ENCODE assay signal across 11 cellular contexts in the genomic region with DNA sequence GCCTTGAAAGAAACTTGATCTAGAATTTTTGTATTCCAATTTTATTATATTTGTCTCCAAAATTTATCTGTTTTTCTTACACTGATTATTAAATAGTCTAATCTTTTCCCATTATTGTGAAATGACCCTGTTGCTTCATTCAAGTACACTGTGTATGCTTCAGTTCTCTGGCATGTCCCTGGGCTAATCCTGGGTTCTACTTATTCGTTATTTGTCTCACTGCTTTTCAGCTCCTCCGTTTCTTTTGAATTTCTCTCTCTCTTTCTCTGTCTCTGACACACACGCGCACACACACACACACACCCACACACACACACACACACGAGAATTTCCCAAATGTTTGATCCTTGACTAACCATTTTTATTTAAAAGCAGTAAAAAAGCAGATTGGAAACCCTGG.
"Had no signal": no experiment of that assay in that cellular context is flagged by ENCODE, and none has a peak within 500 bp of the region (broad histone marks: within the 10 kb centered on the region; RNA-seq: fewer than 3 reads in every experiment).

No MANE protein-coding gene starts in this region.

- H3K36me3 Mint-ChIP-seq: activated naive CD8-positive, alpha-beta T cell; naive thymus-derived CD8-positive, alpha-beta T cell; stimulated activated naive B cell treated with anti-CD40 and anti-IgM and Interleukin-4, amounts not matched to agents 10 μg/mL and 1 μg/mL and 100 μg/mL, for 72 hours had no signal

- H3K27ac ChIP-seq: neutrophil, WERI-Rb-1 had no signal

- FAIRE-seq: endometrium, kidney had no signal

- H3K27me3 ChIP-seq: neutrophil had no signal

- H3K9me3 Mint-ChIP-seq: stimulated activated naive B cell treated with anti-CD40 and anti-IgM and Interleukin-4, amounts not matched to agents 10 μg/mL and 1 μg/mL and 100 μg/mL, for 72 hours had no signal

- H3K9me3 ChIP-seq: neutrophil had no signal

- H3K4me1 Mint-ChIP-seq: naive thymus-derived CD8-positive, alpha-beta T cell; stimulated activated naive B cell treated with anti-CD40 and anti-IgM and Interleukin-4, amounts not matched to agents 10 μg/mL and 1 μg/mL and 100 μg/mL, for 72 hours had no signal

- H3K4me3 Mint-ChIP-seq: activated naive CD8-positive, alpha-beta T cell; naive thymus-derived CD8-positive, alpha-beta T cell; stimulated activated naive B cell treated with anti-CD40 and anti-IgM and Interleukin-4, amounts not matched to agents 10 μg/mL and 1 μg/mL and 100 μg/mL, for 72 hours had no signal

- H3K36me3 ChIP-seq: neutrophil, WERI-Rb-1 had no signal

- H3K27ac Mint-ChIP-seq: activated naive CD8-positive, alpha-beta T cell; naive thymus-derived CD8-positive, alpha-beta T cell; stimulated activated naive B cell treated with anti-CD40 and anti-IgM and Interleukin-4, amounts not matched to agents 10 μg/mL and 1 μg/mL and 100 μg/mL, for 72 hours had no signal

- ATAC-seq: naive thymus-derived CD8-positive, alpha-beta T cell; stimulated activated naive B cell treated with anti-CD40 and anti-IgM and Interleukin-4, amounts not matched to agents 10 μg/mL and 1 μg/mL and 100 μg/mL, for 72 hours had no signal

- DNase-seq: activated CD4-positive, alpha-beta T cell treated with anti-CD3 and anti-CD28 coated beads for 1 hour; activated CD4-positive, alpha-beta T cell treated with anti-CD3 and anti-CD28 coated beads, Interleukin-2, amount 50 U/mL, for 4 hours; cortex of kidney; erythroblast; kidney; naive thymus-derived CD8-positive, alpha-beta T cell; stimulated activated naive B cell treated with anti-CD40 and anti-IgM and Interleukin-4, amounts not matched to agents 10 μg/mL and 1 μg/mL and 100 μg/mL, for 72 hours; WERI-Rb-1 had no signal

- H3K27me3 Mint-ChIP-seq: activated naive CD8-positive, alpha-beta T cell; naive thymus-derived CD8-positive, alpha-beta T cell; stimulated activated naive B cell treated with anti-CD40 and anti-IgM and Interleukin-4, amounts not matched to agents 10 μg/mL and 1 μg/mL and 100 μg/mL, for 72 hours had no signal
